ENCODE assay signal across 1 cellular context in the genomic region with DNA sequence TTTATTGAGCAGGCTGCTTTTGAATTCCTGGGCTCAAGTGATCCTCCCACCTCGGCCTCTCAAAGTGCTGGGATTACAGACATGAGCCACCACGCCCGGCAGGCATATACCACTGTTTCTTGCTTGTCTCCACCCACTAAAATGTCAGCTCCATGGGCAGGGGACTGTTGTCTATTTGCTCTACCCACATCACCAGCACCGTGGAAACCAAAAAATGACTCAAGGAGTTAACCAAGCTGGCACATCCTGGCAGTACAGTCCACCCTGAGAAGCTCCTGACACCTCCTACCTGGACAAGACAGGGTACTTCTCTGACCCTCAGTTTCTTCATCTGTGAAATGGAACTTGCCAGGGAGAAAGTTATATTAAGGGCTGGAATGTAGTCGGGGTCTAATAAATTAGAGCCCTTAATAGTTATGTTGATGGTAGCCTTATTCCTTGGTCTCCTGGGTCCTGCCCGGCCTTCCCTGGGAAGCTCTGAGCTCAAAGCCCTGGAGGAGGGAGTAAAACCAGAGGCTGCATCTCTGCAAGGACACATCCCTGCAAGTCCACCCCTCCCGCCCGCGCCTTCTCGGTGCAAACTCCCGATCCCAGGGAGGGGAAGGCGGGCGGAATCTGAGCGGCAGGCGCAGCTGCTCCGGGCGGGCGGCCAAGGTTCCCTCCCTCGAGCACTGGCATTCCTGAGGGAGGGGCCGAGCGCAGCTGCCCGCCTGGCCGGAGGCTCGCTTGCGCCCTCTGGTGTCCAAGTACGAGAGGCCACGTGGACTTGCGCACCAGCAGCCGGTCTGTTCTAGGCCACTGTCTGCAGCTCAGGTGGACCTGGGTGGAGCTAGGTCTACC.
A peak's percentile ranks its signal among the peaks of the same experiment; 100 is the strongest.
TF ChIP-seq lines count a peak whose summit lies in the region.

No MANE protein-coding gene starts in this region.

TF ChIP-seq in HepG2, 621 proteins besides CTCF, POLR2A, EP300 and RAD21 (continued from another document and continues in another):
- TF ChIP-seq, protein P1, sequence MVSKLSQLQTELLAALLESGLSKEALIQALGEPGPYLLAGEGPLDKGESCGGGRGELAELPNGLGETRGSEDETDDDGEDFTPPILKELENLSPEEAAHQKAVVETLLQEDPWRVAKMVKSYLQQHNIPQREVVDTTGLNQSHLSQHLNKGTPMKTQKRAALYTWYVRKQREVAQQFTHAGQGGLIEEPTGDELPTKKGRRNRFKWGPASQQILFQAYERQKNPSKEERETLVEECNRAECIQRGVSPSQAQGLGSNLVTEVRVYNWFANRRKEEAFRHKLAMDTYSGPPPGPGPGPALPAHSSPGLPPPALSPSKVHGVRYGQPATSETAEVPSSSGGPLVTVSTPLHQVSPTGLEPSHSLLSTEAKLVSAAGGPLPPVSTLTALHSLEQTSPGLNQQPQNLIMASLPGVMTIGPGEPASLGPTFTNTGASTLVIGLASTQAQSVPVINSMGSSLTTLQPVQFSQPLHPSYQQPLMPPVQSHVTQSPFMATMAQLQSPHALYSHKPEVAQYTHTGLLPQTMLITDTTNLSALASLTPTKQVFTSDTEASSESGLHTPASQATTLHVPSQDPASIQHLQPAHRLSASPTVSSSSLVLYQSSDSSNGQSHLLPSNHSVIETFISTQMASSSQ (IDR thresholded peaks at IDR 0.05; ENCODE audit: low read depth): no peak
- TF ChIP-seq, protein P1 (CRISPR knock-in tag; IDR thresholded peaks at IDR 0.05; ENCODE audit: borderline replicate concordance): peak; percentile 55; the same call in 1 of the 2 replicates
- TF ChIP-seq ADNP (CRISPR knock-in tag; IDR thresholded peaks at IDR 0.05) (no peak), ZNF292 (CRISPR knock-in tag; IDR thresholded peaks at IDR 0.05; ENCODE audit: borderline replicate concordance, low read depth) (peak; percentile 80), NKX3-1 (CRISPR knock-in tag; IDR thresholded peaks at IDR 0.05) (no peak), IKZF4 (CRISPR knock-in tag; IDR thresholded peaks at IDR 0.05; ENCODE audit: borderline replicate concordance, low read depth, not compliant biosample characterization) (no peak), ZNF777 (CRISPR knock-in tag; IDR thresholded peaks at IDR 0.05) (no peak), ZNF329 (CRISPR knock-in tag; IDR thresholded peaks at IDR 0.05; ENCODE audit: low read depth) (no peak), KLF12 (CRISPR knock-in tag; IDR thresholded peaks at IDR 0.05; ENCODE audit: borderline replicate concordance) (peak; percentile 58; the same call in 1 of the 2 replicates), NCOR1 (IDR thresholded peaks at IDR 0.05; ENCODE audit: borderline replicate concordance, low read length) (no peak), KAT8 (CRISPR knock-in tag; IDR thresholded peaks at IDR 0.05) (peak; percentile 72), ZNF776 (CRISPR knock-in tag; IDR thresholded peaks at IDR 0.05) (0 out of 2 replicates have a peak, but pooled peaks have one; percentile 37), BRD4 (CRISPR knock-in tag; IDR thresholded peaks at IDR 0.05) (no peak), IRX3 (CRISPR knock-in tag; IDR thresholded peaks at IDR 0.05; ENCODE audit: borderline replicate concordance, low read depth) (no peak), ZNF234 (CRISPR knock-in tag; conservative IDR thresholded peaks at IDR 0.05) (no peak), ZNF432 (CRISPR knock-in tag; IDR thresholded peaks at IDR 0.05; ENCODE audit: borderline replicate concordance) (no peak), CHD4 (IDR thresholded peaks at IDR 0.05; ENCODE audit: borderline replicate concordance, low read length) (no peak), ELF1 (CRISPR knock-in tag; IDR thresholded peaks at IDR 0.05) (peak; percentile 66)
- TF ChIP-seq, protein P2, sequence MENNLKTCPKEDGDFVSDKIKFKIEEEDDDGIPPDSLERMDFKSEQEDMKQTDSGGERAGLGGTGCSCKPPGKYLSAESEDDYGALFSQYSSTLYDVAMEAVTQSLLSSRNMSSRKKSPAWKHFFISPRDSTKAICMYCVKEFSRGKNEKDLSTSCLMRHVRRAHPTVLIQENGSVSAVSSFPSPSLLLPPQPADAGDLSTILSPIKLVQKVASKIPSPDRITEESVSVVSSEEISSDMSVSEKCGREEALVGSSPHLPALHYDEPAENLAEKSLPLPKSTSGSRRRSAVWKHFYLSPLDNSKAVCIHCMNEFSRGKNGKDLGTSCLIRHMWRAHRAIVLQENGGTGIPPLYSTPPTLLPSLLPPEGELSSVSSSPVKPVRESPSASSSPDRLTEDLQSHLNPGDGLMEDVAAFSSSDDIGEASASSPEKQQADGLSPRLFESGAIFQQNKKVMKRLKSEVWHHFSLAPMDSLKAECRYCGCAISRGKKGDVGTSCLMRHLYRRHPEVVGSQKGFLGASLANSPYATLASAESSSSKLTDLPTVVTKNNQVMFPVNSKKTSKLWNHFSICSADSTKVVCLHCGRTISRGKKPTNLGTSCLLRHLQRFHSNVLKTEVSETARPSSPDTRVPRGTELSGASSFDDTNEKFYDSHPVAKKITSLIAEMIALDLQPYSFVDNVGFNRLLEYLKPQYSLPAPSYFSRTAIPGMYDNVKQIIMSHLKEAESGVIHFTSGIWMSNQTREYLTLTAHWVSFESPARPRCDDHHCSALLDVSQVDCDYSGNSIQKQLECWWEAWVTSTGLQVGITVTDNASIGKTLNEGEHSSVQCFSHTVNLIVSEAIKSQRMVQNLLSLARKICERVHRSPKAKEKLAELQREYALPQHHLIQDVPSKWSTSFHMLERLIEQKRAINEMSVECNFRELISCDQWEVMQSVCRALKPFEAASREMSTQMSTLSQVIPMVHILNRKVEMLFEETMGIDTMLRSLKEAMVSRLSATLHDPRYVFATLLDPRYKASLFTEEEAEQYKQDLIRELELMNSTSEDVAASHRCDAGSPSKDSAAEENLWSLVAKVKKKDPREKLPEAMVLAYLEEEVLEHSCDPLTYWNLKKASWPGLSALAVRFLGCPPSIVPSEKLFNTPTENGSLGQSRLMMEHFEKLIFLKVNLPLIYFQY (CRISPR knock-in tag; IDR thresholded peaks at IDR 0.05; ENCODE audit: borderline replicate concordance): 0 out of 2 replicates have a peak, but pooled peaks have one; percentile 39
- TF ChIP-seq, protein P3, sequence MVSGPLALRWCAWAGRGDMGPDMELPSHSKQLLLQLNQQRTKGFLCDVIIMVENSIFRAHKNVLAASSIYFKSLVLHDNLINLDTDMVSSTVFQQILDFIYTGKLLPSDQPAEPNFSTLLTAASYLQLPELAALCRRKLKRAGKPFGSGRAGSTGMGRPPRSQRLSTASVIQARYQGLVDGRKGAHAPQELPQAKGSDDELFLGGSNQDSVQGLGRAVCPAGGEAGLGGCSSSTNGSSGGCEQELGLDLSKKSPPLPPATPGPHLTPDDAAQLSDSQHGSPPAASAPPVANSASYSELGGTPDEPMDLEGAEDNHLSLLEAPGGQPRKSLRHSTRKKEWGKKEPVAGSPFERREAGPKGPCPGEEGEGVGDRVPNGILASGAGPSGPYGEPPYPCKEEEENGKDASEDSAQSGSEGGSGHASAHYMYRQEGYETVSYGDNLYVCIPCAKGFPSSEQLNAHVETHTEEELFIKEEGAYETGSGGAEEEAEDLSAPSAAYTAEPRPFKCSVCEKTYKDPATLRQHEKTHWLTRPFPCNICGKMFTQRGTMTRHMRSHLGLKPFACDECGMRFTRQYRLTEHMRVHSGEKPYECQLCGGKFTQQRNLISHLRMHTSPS (CRISPR knock-in tag; IDR thresholded peaks at IDR 0.05; ENCODE audit: low read depth): peak; percentile 47; the same call in 1 of the 2 replicates
- TF ChIP-seq, protein P4, sequence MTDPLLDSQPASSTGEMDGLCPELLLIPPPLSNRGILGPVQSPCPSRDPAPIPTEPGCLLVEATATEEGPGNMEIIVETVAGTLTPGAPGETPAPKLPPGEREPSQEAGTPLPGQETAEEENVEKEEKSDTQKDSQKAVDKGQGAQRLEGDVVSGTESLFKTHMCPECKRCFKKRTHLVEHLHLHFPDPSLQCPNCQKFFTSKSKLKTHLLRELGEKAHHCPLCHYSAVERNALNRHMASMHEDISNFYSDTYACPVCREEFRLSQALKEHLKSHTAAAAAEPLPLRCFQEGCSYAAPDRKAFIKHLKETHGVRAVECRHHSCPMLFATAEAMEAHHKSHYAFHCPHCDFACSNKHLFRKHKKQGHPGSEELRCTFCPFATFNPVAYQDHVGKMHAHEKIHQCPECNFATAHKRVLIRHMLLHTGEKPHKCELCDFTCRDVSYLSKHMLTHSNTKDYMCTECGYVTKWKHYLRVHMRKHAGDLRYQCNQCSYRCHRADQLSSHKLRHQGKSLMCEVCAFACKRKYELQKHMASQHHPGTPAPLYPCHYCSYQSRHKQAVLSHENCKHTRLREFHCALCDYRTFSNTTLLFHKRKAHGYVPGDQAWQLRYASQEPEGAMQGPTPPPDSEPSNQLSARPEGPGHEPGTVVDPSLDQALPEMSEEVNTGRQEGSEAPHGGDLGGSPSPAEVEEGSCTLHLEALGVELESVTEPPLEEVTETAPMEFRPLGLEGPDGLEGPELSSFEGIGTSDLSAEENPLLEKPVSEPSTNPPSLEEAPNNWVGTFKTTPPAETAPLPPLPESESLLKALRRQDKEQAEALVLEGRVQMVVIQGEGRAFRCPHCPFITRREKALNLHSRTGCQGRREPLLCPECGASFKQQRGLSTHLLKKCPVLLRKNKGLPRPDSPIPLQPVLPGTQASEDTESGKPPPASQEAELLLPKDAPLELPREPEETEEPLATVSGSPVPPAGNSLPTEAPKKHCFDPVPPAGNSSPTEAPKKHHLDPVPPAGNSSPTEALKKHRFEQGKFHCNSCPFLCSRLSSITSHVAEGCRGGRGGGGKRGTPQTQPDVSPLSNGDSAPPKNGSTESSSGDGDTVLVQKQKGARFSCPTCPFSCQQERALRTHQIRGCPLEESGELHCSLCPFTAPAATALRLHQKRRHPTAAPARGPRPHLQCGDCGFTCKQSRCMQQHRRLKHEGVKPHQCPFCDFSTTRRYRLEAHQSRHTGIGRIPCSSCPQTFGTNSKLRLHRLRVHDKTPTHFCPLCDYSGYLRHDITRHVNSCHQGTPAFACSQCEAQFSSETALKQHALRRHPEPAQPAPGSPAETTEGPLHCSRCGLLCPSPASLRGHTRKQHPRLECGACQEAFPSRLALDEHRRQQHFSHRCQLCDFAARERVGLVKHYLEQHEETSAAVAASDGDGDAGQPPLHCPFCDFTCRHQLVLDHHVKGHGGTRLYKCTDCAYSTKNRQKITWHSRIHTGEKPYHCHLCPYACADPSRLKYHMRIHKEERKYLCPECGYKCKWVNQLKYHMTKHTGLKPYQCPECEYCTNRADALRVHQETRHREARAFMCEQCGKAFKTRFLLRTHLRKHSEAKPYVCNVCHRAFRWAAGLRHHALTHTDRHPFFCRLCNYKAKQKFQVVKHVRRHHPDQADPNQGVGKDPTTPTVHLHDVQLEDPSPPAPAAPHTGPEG (CRISPR knock-in tag; IDR thresholded peaks at IDR 0.05): peak; percentile 96
- TF ChIP-seq, protein P5, sequence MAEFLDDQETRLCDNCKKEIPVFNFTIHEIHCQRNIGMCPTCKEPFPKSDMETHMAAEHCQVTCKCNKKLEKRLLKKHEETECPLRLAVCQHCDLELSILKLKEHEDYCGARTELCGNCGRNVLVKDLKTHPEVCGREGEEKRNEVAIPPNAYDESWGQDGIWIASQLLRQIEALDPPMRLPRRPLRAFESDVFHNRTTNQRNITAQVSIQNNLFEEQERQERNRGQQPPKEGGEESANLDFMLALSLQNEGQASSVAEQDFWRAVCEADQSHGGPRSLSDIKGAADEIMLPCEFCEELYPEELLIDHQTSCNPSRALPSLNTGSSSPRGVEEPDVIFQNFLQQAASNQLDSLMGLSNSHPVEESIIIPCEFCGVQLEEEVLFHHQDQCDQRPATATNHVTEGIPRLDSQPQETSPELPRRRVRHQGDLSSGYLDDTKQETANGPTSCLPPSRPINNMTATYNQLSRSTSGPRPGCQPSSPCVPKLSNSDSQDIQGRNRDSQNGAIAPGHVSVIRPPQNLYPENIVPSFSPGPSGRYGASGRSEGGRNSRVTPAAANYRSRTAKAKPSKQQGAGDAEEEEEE (CRISPR knock-in tag; IDR thresholded peaks at IDR 0.05; ENCODE audit: borderline replicate concordance): no peak
- TF ChIP-seq, protein P6, sequence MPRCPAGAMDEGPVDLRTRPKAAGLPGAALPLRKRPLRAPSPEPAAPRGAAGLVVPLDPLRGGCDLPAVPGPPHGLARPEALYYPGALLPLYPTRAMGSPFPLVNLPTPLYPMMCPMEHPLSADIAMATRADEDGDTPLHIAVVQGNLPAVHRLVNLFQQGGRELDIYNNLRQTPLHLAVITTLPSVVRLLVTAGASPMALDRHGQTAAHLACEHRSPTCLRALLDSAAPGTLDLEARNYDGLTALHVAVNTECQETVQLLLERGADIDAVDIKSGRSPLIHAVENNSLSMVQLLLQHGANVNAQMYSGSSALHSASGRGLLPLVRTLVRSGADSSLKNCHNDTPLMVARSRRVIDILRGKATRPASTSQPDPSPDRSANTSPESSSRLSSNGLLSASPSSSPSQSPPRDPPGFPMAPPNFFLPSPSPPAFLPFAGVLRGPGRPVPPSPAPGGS (CRISPR knock-in tag; IDR thresholded peaks at IDR 0.05): peak; percentile 30; the same call in 1 of the 2 replicates
- TF ChIP-seq, protein P7, sequence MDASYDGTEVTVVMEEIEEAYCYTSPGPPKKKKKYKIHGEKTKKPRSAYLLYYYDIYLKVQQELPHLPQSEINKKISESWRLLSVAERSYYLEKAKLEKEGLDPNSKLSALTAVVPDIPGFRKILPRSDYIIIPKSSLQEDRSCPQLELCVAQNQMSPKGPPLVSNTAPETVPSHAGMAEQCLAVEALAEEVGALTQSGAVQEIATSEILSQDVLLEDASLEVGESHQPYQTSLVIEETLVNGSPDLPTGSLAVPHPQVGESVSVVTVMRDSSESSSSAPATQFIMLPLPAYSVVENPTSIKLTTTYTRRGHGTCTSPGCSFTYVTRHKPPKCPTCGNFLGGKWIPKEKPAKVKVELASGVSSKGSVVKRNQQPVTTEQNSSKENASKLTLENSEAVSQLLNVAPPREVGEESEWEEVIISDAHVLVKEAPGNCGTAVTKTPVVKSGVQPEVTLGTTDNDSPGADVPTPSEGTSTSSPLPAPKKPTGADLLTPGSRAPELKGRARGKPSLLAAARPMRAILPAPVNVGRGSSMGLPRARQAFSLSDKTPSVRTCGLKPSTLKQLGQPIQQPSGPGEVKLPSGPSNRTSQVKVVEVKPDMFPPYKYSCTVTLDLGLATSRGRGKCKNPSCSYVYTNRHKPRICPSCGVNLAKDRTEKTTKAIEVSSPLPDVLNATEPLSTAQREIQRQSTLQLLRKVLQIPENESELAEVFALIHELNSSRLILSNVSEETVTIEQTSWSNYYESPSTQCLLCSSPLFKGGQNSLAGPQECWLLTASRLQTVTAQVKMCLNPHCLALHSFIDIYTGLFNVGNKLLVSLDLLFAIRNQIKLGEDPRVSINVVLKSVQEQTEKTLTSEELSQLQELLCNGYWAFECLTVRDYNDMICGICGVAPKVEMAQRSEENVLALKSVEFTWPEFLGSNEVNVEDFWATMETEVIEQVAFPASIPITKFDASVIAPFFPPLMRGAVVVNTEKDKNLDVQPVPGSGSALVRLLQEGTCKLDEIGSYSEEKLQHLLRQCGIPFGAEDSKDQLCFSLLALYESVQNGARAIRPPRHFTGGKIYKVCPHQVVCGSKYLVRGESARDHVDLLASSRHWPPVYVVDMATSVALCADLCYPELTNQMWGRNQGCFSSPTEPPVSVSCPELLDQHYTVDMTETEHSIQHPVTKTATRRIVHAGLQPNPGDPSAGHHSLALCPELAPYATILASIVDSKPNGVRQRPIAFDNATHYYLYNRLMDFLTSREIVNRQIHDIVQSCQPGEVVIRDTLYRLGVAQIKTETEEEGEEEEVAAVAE (CRISPR knock-in tag; IDR thresholded peaks at IDR 0.05; ENCODE audit: borderline replicate concordance): peak; percentile 51; the same call in 1 of the 2 replicates
